Comparison of ENCODE assay signal across 10 cellular contexts in genomic region chr13:25971499-25972145, GRCh38.
DNase-seq lines count a peak whose midpoint lies in the region; ATAC-seq and TF ChIP-seq lines count a peak whose summit lies in the region.
"Had no signal": no experiment of that assay in that cellular context is flagged by ENCODE, and none has a peak within 500 bp of the region (broad histone marks: within the 10 kb centered on the region; RNA-seq: fewer than 3 reads in every experiment).

No MANE protein-coding gene starts in this region.

- H3K4me1 ChIP-seq in iPS-18a (ENCODE audit: control insufficient read depth, low read depth, low read length): peaks cover 61% of the 10 kb centered on the region
- H3K4me1 ChIP-seq: lower lobe of right lung, right lobe of liver had no signal

- POLR2A ChIA-PET in CD4-positive, alpha-beta T cell (lab: Charles Lee): interaction anchor here (0.9 to 1.1 kb wide), 2 partner anchors 18 to 83 kb away, joined by 3 read pairs; no protein-coding TSS in a partner anchor
- POLR2A ChIA-PET in activated CD8-positive, alpha-beta T cell treated with anti-CD3 and anti-CD28 coated beads, Interleukin-2, amount 10 ng/mL, durations not matched to agents 7 days and 5 days (lab: Charles Lee): interaction anchor here (0.8 to 1.2 kb wide), 2 partner anchors 18 to 97 kb away, joined by 3 to 4 read pairs; no protein-coding TSS in a partner anchor

- H3K27me3 ChIP-seq in CD4-positive, alpha-beta T cell (ENCODE audit: control insufficient read depth, insufficient read depth, low read length): no peaks in the 10 kb centered on the region
- H3K27me3 ChIP-seq in MG63 (no peaks in the 10 kb centered on the region), iPS-18a (ENCODE audit: control insufficient read depth, insufficient read depth, low read length) (peaks cover 46% of the 10 kb centered on the region)
- H3K27me3 ChIP-seq: right lobe of liver had no signal

- no peaks in the 10 kb centered on the region for H3K36me3 ChIP-seq in MG63
- H3K36me3 ChIP-seq in iPS-18a (ENCODE audit: control insufficient read depth, low read depth, low read length): no peaks in the 10 kb centered on the region
- H3K36me3 ChIP-seq: lower lobe of right lung, right lobe of liver had no signal

- H3K27me3 Mint-ChIP-seq in CD4-positive, alpha-beta T cell: no peaks in the 10 kb centered on the region
- H3K27me3 Mint-ChIP-seq in activated CD8-positive, alpha-beta T cell treated with anti-CD3 and anti-CD28 coated beads, Interleukin-2, amount 10 ng/mL, durations not matched to agents 7 days and 5 days (ENCODE audit: low read depth): no peaks in the 10 kb centered on the region

- peak; percentile 83 for ATAC-seq in CD4-positive, alpha-beta T cell (ENCODE audit: poor library complexity)
- ATAC-seq in activated CD8-positive, alpha-beta T cell treated with anti-CD3 and anti-CD28 coated beads, Interleukin-2, amount 10 ng/mL, durations not matched to agents 7 days and 5 days: peak; percentile 78
- no peak for ATAC-seq in HG02678 (IDR thresholded peaks at IDR 0.05; ENCODE audit: unreplicated experiment)
- ATAC-seq in HG03045 (IDR thresholded peaks at IDR 0.05; ENCODE audit: unreplicated experiment): no peak
- ATAC-seq in left ventricle myocardium superior: no peak
- ATAC-seq: lower lobe of right lung had no signal

- peaks cover 62% of the 10 kb centered on the region for H3K4me1 Mint-ChIP-seq in CD4-positive, alpha-beta T cell (ENCODE audit: low read depth)
- peaks cover 40% of the 10 kb centered on the region for H3K4me1 Mint-ChIP-seq in activated CD8-positive, alpha-beta T cell treated with anti-CD3 and anti-CD28 coated beads, Interleukin-2, amount 10 ng/mL, durations not matched to agents 7 days and 5 days (ENCODE audit: low read depth)

- no peak for TF ChIP-seq CTCF in CD4-positive, alpha-beta T cell (IDR thresholded peaks at IDR 0.05)

- intact Hi-C loops in CD4-positive, alpha-beta T cell (cut with DNase I, micrococcal nuclease): loop anchor here in 1 of 2 experiments (1.0 to 5.0 kb wide), 2 partner anchors 41 to 76 kb away; no protein-coding TSS in a partner anchor
- intact Hi-C loops in left ventricle myocardium superior (cut with micrococcal nuclease): no loop called here

- peak overlapping the region; percentile 30 for H3K4me3 Mint-ChIP-seq in CD4-positive, alpha-beta T cell
- H3K4me3 Mint-ChIP-seq in activated CD8-positive, alpha-beta T cell treated with anti-CD3 and anti-CD28 coated beads, Interleukin-2, amount 10 ng/mL, durations not matched to agents 7 days and 5 days: no peak overlapping the region

- no peak overlapping the region for H3K4me3 ChIP-seq in MG63
- H3K4me3 ChIP-seq in iPS-18a (ENCODE audit: low read length): peak overlapping the region; percentile 8
- H3K4me3 ChIP-seq: lower lobe of right lung, right lobe of liver had no signal

- CTCF ChIA-PET in CD4-positive, alpha-beta T cell (lab: Charles Lee): no interaction called here
- CTCF ChIA-PET in activated CD8-positive, alpha-beta T cell treated with anti-CD3 and anti-CD28 coated beads, Interleukin-2, amount 10 ng/mL, durations not matched to agents 7 days and 5 days (lab: Charles Lee): interaction anchor here (0.6 to 1.2 kb wide), 5 partner anchors 11 to 598 kb away, joined by 3 to 4 read pairs (median 3); no protein-coding TSS in a partner anchor

- H3K36me3 Mint-ChIP-seq in CD4-positive, alpha-beta T cell (ENCODE audit: low read depth): no peaks in the 10 kb centered on the region
- H3K36me3 Mint-ChIP-seq in activated CD8-positive, alpha-beta T cell treated with anti-CD3 and anti-CD28 coated beads, Interleukin-2, amount 10 ng/mL, durations not matched to agents 7 days and 5 days (ENCODE audit: low read depth): no peaks in the 10 kb centered on the region

- DNase-seq in CD4-positive, alpha-beta T cell: peak in 9 of 10 experiments; percentile 19 to 64 (median 41)
- DNase-seq in MG63: peak; percentile 7
- DNase-seq in activated CD8-positive, alpha-beta T cell treated with anti-CD3 and anti-CD28 coated beads, Interleukin-2, amount 10 ng/mL, durations not matched to agents 7 days and 5 days: peak; percentile 55
- no peak for DNase-seq in NCI-H187 treated with DMSO at 0.1 percent for 48 hours (lab: John Stamatoyannopoulos, UW)
- DNase-seq in left ventricle myocardium superior: no peak
- DNase-seq: lower lobe of right lung, right lobe of liver had no signal

- no peaks in the 10 kb centered on the region for H3K9me3 ChIP-seq in CD4-positive, alpha-beta T cell (ENCODE audit: control insufficient read depth, low read length)
- no peaks in the 10 kb centered on the region for H3K9me3 ChIP-seq in MG63
- H3K9me3 ChIP-seq in iPS-18a (ENCODE audit: control insufficient read depth, low read depth, low read length): no peaks in the 10 kb centered on the region
- H3K9me3 ChIP-seq: lower lobe of right lung, right lobe of liver had no signal

- H3K9ac ChIP-seq in iPS-18a (ENCODE audit: low read length): no peak overlapping the region

- no peaks in the 10 kb centered on the region for H3K9me3 Mint-ChIP-seq in CD4-positive, alpha-beta T cell
- H3K9me3 Mint-ChIP-seq in activated CD8-positive, alpha-beta T cell treated with anti-CD3 and anti-CD28 coated beads, Interleukin-2, amount 10 ng/mL, durations not matched to agents 7 days and 5 days (ENCODE audit: insufficient read depth): no peaks in the 10 kb centered on the region

- no peak overlapping the region for H3K27ac ChIP-seq in CD4-positive, alpha-beta T cell (ENCODE audit: low read depth, low read length)
- no peak overlapping the region for H3K27ac ChIP-seq in iPS-18a (ENCODE audit: low read length)
- H3K27ac ChIP-seq: lower lobe of right lung, right lobe of liver had no signal

- peak overlapping the region; percentile 57 for H3K27ac Mint-ChIP-seq in CD4-positive, alpha-beta T cell
- peak overlapping the region; percentile 71 for H3K27ac Mint-ChIP-seq in activated CD8-positive, alpha-beta T cell treated with anti-CD3 and anti-CD28 coated beads, Interleukin-2, amount 10 ng/mL, durations not matched to agents 7 days and 5 days

Comparison
In these comparisons a context has a peak if more than half of its experiments do, and no peak if none do; other contexts are left out.
1. ATAC-seq: peak in CD4-positive, alpha-beta T cell (single experiment) and activated CD8-positive, alpha-beta T cell treated with anti-CD3 and anti-CD28 coated beads, Interleukin-2, amount 10 ng/mL, durations not matched to agents 7 days and 5 days (single experiment); none in HG02678 (single experiment), HG03045 (single experiment) and left ventricle myocardium superior (single experiment).
2. DNase-seq: peak in CD4-positive, alpha-beta T cell (9 of 10), MG63 (single experiment) and activated CD8-positive, alpha-beta T cell treated with anti-CD3 and anti-CD28 coated beads, Interleukin-2, amount 10 ng/mL, durations not matched to agents 7 days and 5 days (single experiment); none in NCI-H187 treated with DMSO at 0.1 percent for 48 hours (single experiment) and left ventricle myocardium superior (single experiment).